1 cellular context compared by ENCODE assay signal in the genomic region with DNA sequence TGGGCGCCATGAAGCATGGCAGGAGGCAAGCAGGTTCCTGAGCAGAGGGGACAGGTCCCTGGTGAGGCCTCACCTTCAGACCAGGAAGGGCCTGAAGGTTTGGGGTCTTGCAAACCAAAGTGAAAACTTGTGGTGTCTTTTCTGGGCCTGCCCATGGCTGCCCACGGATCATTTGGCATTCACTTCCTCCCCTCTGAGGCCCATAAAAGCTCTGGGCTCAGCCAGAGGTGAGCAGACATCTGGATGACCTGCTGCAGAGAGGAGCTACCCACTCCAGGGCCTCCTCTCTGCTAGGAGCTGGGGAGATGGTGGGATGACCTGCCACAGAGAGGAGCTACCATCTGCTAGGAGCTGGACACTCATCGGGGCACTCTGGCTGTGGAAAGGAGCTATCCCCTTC.
TF ChIP-seq lines count a peak whose summit lies in the region.

No MANE protein-coding gene starts in this region.

TF ChIP-seq in K562, 482 proteins besides CTCF, POLR2A, EP300 and RAD21:
- no peak for TF ChIP-seq MECOM (CRISPR knock-in tag; IDR thresholded peaks at IDR 0.05)
- 0 out of 2 replicates have a peak, but pooled peaks have one; percentile 18 for TF ChIP-seq CBX5 (IDR thresholded peaks at IDR 0.05; ENCODE audit: borderline replicate concordance, low read depth)
